In the genomic region with DNA sequence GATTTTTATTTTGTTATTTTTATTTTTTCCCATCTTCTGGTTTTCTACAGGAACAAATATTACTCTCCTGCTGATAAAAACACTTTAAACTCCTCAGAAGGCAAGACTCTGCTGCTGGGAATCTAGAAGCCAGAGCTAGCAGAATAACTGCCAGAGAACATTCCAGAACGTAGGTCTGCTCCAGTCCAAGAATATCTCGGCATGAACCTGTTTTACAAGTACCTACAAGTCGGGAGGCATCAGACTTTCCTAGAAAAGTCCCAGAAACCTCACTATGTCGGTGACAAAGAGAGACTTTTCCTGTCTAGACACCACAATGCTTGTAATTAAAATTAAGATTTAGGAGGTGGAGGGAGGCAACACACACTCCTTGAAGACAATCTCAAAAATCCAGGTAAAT, we compare ENCODE assay signal across 18 cellular contexts. TPM values are rescaled to one million over a fixed set of nuclear protein-coding genes. Genes with fewer than 3 reads are reported as not detected.
DNase-seq lines count a peak whose midpoint lies in the region; ATAC-seq, FAIRE-seq and TF ChIP-seq lines count a peak whose summit lies in the region.
"Had no signal": no experiment of that assay in that cellular context is flagged by ENCODE, and none has a peak within 500 bp of the region (broad histone marks: within the 10 kb centered on the region; RNA-seq: fewer than 3 reads in every experiment).

No MANE protein-coding gene starts in this region.

- peak overlapping the region; percentile 11 to 68 (median 54); a peak in 19 of 22 replicates for H3K9ac ChIP-seq in BLaER1 treated with 17β-estradiol and CSF1 and Interleukin-3, amounts not matched to agents 10 nM and 100 nM

- DNase-seq in RWPE2 (ENCODE audit: low spot score) (no peak), osteocyte (ENCODE audit: extremely low spot score, unreplicated experiment) (no peak), HTR-8/SVneo (ENCODE audit: insufficient read length, low spot score) (no peak)
- DNase-seq: activated gamma-delta T cell treated with Interleukin-2 at 50 U/mL for 16 hours; anterior cingulate cortex; cortex of kidney; stimulated activated naive CD4-positive, alpha-beta T cell treated with Interleukin-2 at 50 U/mL for 16 hours; T-helper 17 cell had no signal

- H4K20me1 ChIP-seq in BLaER1 treated with 17β-estradiol and CSF1 and Interleukin-3, amounts not matched to agents 10 nM and 100 nM: peaks cover 0 to 35% (median 0%) of the 10 kb centered on the region in 11 experiments; a peak in 2 of 22 replicates

- TF ChIP-seq CTCF in RWPE2 (IDR thresholded peaks at IDR 0.05; ENCODE audit: poor library complexity, severe bottlenecking) (no peak), osteocyte (IDR thresholded peaks at IDR 0.05) (no peak)

- peak overlapping the region; percentile 75 to 96 (median 88) for H3K4me2 ChIP-seq in BLaER1 treated with 17β-estradiol and CSF1 and Interleukin-3, amounts not matched to agents 10 nM and 100 nM

- peaks cover 72 to 98% (median 89%) of the 10 kb centered on the region in 10 experiments for H3K4me1 ChIP-seq in BLaER1 treated with 17β-estradiol and CSF1 and Interleukin-3, amounts not matched to agents 10 nM and 100 nM
- peaks cover 30% of the 10 kb centered on the region for H3K4me1 ChIP-seq in RWPE2 (ENCODE audit: insufficient read depth, poor library complexity, severe bottlenecking)

- H3K27ac ChIP-seq in BLaER1 treated with 17β-estradiol and CSF1 and Interleukin-3, amounts not matched to agents 10 nM and 100 nM: peak overlapping the region; percentile 13 to 75 (median 66); a peak in 19 of 22 replicates
- peak overlapping the region; percentile 51 for H3K27ac ChIP-seq in RWPE2 (ENCODE audit: poor library complexity, severe bottlenecking)

- H3K27ac Mint-ChIP-seq in osteocyte (ENCODE audit: unreplicated experiment): peak overlapping the region; percentile 79
- H3K27ac Mint-ChIP-seq in activated T-helper 17 cell treated with anti-CD3 and anti-CD28 coated beads, Interleukin-2, amount 50 U/mL, for 72 hours: no peak overlapping the region
- H3K27ac Mint-ChIP-seq: T-helper 17 cell had no signal

- no peak for FAIRE-seq in HTR-8/SVneo (lab: Jason Lieb, UNC)
- FAIRE-seq: GM12878, kidney had no signal

- ATAC-seq in RWPE2 (ENCODE audit: low read depth) (peak; percentile 59), esophagus mucosa (peak; percentile 55), HG03108 (IDR thresholded peaks at IDR 0.05; ENCODE audit: unreplicated experiment) (no peak), GM21723 (IDR thresholded peaks at IDR 0.05; ENCODE audit: unreplicated experiment) (no peak)
- ATAC-seq in activated T-helper 17 cell treated with anti-CD3 and anti-CD28 coated beads, Interleukin-2, amount 50 U/mL, for 72 hours (replicated peaks): no peak
- ATAC-seq: GM12878, T-helper 17 cell had no signal

- no peak overlapping the region for H3K4me3 Mint-ChIP-seq in osteocyte (ENCODE audit: unreplicated experiment)
- no peak overlapping the region for H3K4me3 Mint-ChIP-seq in activated T-helper 17 cell treated with anti-CD3 and anti-CD28 coated beads, Interleukin-2, amount 50 U/mL, for 72 hours
- H3K4me3 Mint-ChIP-seq: T-helper 17 cell had no signal

- H3K36me3 Mint-ChIP-seq in osteocyte (ENCODE audit: unreplicated experiment): peaks cover 9% of the 10 kb centered on the region
- no peaks in the 10 kb centered on the region for H3K36me3 Mint-ChIP-seq in activated T-helper 17 cell treated with anti-CD3 and anti-CD28 coated beads, Interleukin-2, amount 50 U/mL, for 72 hours (ENCODE audit: low read depth)

- no peaks in the 10 kb centered on the region for H3K9me3 ChIP-seq in BLaER1 treated with 17β-estradiol and CSF1 and Interleukin-3, amounts not matched to agents 10 nM and 100 nM (replicated peaks in 1 of 11)
- no peaks in the 10 kb centered on the region for H3K9me3 ChIP-seq in RWPE2 (ENCODE audit: severe bottlenecking)
- H3K9me3 ChIP-seq: esophagus muscularis mucosa had no signal

- peak overlapping the region in 7 of 10 experiments; percentile 26 to 57 (median 39); a peak in 8 of 20 replicates for H3K4me3 ChIP-seq in BLaER1 treated with 17β-estradiol and CSF1 and Interleukin-3, amounts not matched to agents 10 nM and 100 nM
- no peak overlapping the region for H3K4me3 ChIP-seq in RWPE2 (ENCODE audit: severe bottlenecking)
- H3K4me3 ChIP-seq: esophagus muscularis mucosa, GM12878 had no signal

- peaks cover 23% of the 10 kb centered on the region for H3K4me1 Mint-ChIP-seq in osteocyte (ENCODE audit: unreplicated experiment)
- no peaks in the 10 kb centered on the region for H3K4me1 Mint-ChIP-seq in activated T-helper 17 cell treated with anti-CD3 and anti-CD28 coated beads, Interleukin-2, amount 50 U/mL, for 72 hours
- H3K4me1 Mint-ChIP-seq: T-helper 17 cell had no signal

- peaks cover 0 to 7% (median 0%) of the 10 kb centered on the region in 11 experiments; a peak in 1 of 22 replicates for H3K36me3 ChIP-seq in BLaER1 treated with 17β-estradiol and CSF1 and Interleukin-3, amounts not matched to agents 10 nM and 100 nM
- peaks cover 11% of the 10 kb centered on the region for H3K36me3 ChIP-seq in RWPE2 (ENCODE audit: low read depth)

- H3K27me3 ChIP-seq in BLaER1 treated with 17β-estradiol and CSF1 and Interleukin-3, amounts not matched to agents 10 nM and 100 nM: no peaks in the 10 kb centered on the region
- no peaks in the 10 kb centered on the region for H3K27me3 ChIP-seq in RWPE2 (ENCODE audit: insufficient read depth, poor library complexity, severe bottlenecking)
- H3K27me3 ChIP-seq: esophagus muscularis mucosa had no signal

- no peaks in the 10 kb centered on the region for H3K27me3 Mint-ChIP-seq in osteocyte (ENCODE audit: unreplicated experiment)
- H3K27me3 Mint-ChIP-seq in activated T-helper 17 cell treated with anti-CD3 and anti-CD28 coated beads, Interleukin-2, amount 50 U/mL, for 72 hours: peaks cover 7% of the 10 kb centered on the region

- no peaks in the 10 kb centered on the region for H3K9me3 Mint-ChIP-seq in osteocyte (ENCODE audit: unreplicated experiment)
- H3K9me3 Mint-ChIP-seq in activated T-helper 17 cell treated with anti-CD3 and anti-CD28 coated beads, Interleukin-2, amount 50 U/mL, for 72 hours: no peaks in the 10 kb centered on the region

RNA-seq across cellular contexts. Expression of a gene that starts 41.4 kb away (rescaled TPM):
- total RNA-seq in esophagus mucosa: 3.1 TPM
- not detected in 2 replicates for total RNA-seq in osteocyte
- total RNA-seq in activated T-helper 17 cell treated with anti-CD3 and anti-CD28 coated beads, Interleukin-2, amount 50 U/mL, for 72 hours: under 1 TPM in 1 of 2 donors, not detected in 1; 0.87 TPM
- total RNA-seq: esophagus muscularis mucosa, H4, kidney, LHCN-M2, T-helper 17 cell had no signal

RNA-seq across cellular contexts. Expression of a gene that starts 41.7 kb away (rescaled TPM):
- total RNA-seq in esophagus mucosa (2.6 TPM), osteocyte (8.2 and 8.4 TPM in 2 replicates)
- not detected for total RNA-seq in activated T-helper 17 cell treated with anti-CD3 and anti-CD28 coated beads, Interleukin-2, amount 50 U/mL, for 72 hours

Comparison
In these comparisons a context has a peak if more than half of its experiments do, and no peak if none do; other contexts are left out.
1. ATAC-seq: peak in RWPE2 (single experiment) and esophagus mucosa (single experiment); none in HG03108 (single experiment), activated T-helper 17 cell treated with anti-CD3 and anti-CD28 coated beads, Interleukin-2, amount 50 U/mL, for 72 hours (single experiment) and GM21723 (single experiment).